Comparison of ENCODE assay signal across 1 cellular context in genomic region chr7:1096156-1097119, GRCh38.
TF ChIP-seq lines count a peak whose summit lies in the region.

No MANE protein-coding gene starts in this region.

TF ChIP-seq in GM23338, 12 proteins besides CTCF, POLR2A, EP300 and RAD21 (continued from another document):
- TF ChIP-seq ZNF462 (CRISPR knock-in tag; IDR thresholded peaks at IDR 0.05): no peak
- TF ChIP-seq ZNF331 (CRISPR knock-in tag; IDR thresholded peaks at IDR 0.05; ENCODE audit: low read depth): no peak
- TF ChIP-seq STAT1 (IDR thresholded peaks at IDR 0.05; ENCODE audit: unreplicated experiment): no peak
- TF ChIP-seq NANOG (IDR thresholded peaks at IDR 0.05; ENCODE audit: borderline replicate concordance): no peak
- TF ChIP-seq POLR2AphosphoS5 (IDR thresholded peaks at IDR 0.05; ENCODE audit: low read depth): no peak
- TF ChIP-seq JUNB (IDR thresholded peaks at IDR 0.05; ENCODE audit: unreplicated experiment): no peak
- TF ChIP-seq EZH2phosphoT487 (IDR thresholded peaks at IDR 0.05; ENCODE audit: unreplicated experiment): no peak
- TF ChIP-seq ZNF114 (CRISPR knock-in tag; IDR thresholded peaks at IDR 0.05): no peak
- TF ChIP-seq ETS1 (IDR thresholded peaks at IDR 0.05): no peak
- no peak for TF ChIP-seq CREB1 (CRISPR knock-in tag; IDR thresholded peaks at IDR 0.05; ENCODE audit: low read depth)
